In genomic region chr5:58735637-58736036, GRCh38 we compare ENCODE assay signal across 1 cellular context.
TF ChIP-seq lines count a peak whose summit lies in the region.

No MANE protein-coding gene starts in this region.

TF ChIP-seq in HepG2, 621 proteins besides CTCF, POLR2A, EP300 and RAD21 (continued from another document):
- TF ChIP-seq ZBTB44 (CRISPR knock-in tag; IDR thresholded peaks at IDR 0.05), result no peak
- no peak for TF ChIP-seq FUBP1 (CRISPR knock-in tag; IDR thresholded peaks at IDR 0.05; ENCODE audit: borderline replicate concordance)
- no peak for TF ChIP-seq FOXJ3 (CRISPR knock-in tag; IDR thresholded peaks at IDR 0.05; ENCODE audit: borderline replicate concordance)
- TF ChIP-seq ZXDC (CRISPR knock-in tag; IDR thresholded peaks at IDR 0.05), result no peak
- no peak for TF ChIP-seq ZNF460 (CRISPR knock-in tag; IDR thresholded peaks at IDR 0.05; ENCODE audit: borderline replicate concordance)
- no peak for TF ChIP-seq ZBTB7B (CRISPR knock-in tag; IDR thresholded peaks at IDR 0.05)
- no peak for TF ChIP-seq NAIF1 (CRISPR knock-in tag; IDR thresholded peaks at IDR 0.05; ENCODE audit: borderline replicate concordance)
- TF ChIP-seq MAFF (IDR thresholded peaks at IDR 0.05; ENCODE audit: low read depth, low read length), result peak; percentile 59; the same call in 1 of the 2 replicates
- no peak for TF ChIP-seq ZNF891 (CRISPR knock-in tag; IDR thresholded peaks at IDR 0.05)
- no peak for TF ChIP-seq KDM4B (CRISPR knock-in tag; IDR thresholded peaks at IDR 0.05)
- TF ChIP-seq BATF2 (CRISPR knock-in tag; IDR thresholded peaks at IDR 0.05), result no peak
- TF ChIP-seq ELK4 (CRISPR knock-in tag; IDR thresholded peaks at IDR 0.05; ENCODE audit: borderline replicate concordance), result no peak
- no peak for TF ChIP-seq CENPX (CRISPR knock-in tag; IDR thresholded peaks at IDR 0.05)
- no peak for TF ChIP-seq IKZF4 (CRISPR knock-in tag; IDR thresholded peaks at IDR 0.05; ENCODE audit: borderline replicate concordance, low read depth, not compliant biosample characterization)
- TF ChIP-seq SMC3 (IDR thresholded peaks at IDR 0.05; ENCODE audit: low read length), result no peak
- no peak for TF ChIP-seq PREB (CRISPR knock-in tag; IDR thresholded peaks at IDR 0.05)
- no peak for TF ChIP-seq ZNF10 (CRISPR knock-in tag; IDR thresholded peaks at IDR 0.05; ENCODE audit: borderline replicate concordance, low read depth)
- TF ChIP-seq NCOA5 (CRISPR knock-in tag; IDR thresholded peaks at IDR 0.05), result no peak
- no peak for TF ChIP-seq EEA1 (CRISPR knock-in tag; IDR thresholded peaks at IDR 0.05; ENCODE audit: borderline replicate concordance)
- TF ChIP-seq THAP8 (CRISPR knock-in tag; IDR thresholded peaks at IDR 0.05; ENCODE audit: borderline replicate concordance), result no peak
